8 cellular contexts compared by ENCODE assay signal in genomic region chr15:40344631-40345120, GRCh38. TPM values are rescaled to one million over a fixed set of nuclear protein-coding genes. Genes with fewer than 3 reads are reported as not detected.
DNase-seq lines count a peak whose midpoint lies in the region; ATAC-seq and TF ChIP-seq lines count a peak whose summit lies in the region.

No MANE protein-coding gene starts in this region.

- H3F3A ChIP-seq in DOHH2 (ENCODE audit: control insufficient read depth, insufficient read depth): no peaks in the 10 kb centered on the region

- intact Hi-C loops in prostate gland (cut with DNase I): loop anchor here (5.0 kb wide), 1 partner anchor 63 kb away; the partner anchor contains the start of gene IVD

- H3K27ac ChIP-seq in DOHH2 (ENCODE audit: low read depth, low read length): no peak overlapping the region
- no peak overlapping the region for H3K27ac ChIP-seq in SJCRH30
- H3K27ac ChIP-seq in prostate gland: no peak overlapping the region

- no peaks in the 10 kb centered on the region for H3K79me2 ChIP-seq in DOHH2 (ENCODE audit: control insufficient read depth, low read length)

- WGBS in prostate gland: 35% methylated on average over 15 of the region's 15 CpGs

- no peaks in the 10 kb centered on the region for H3K36me3 ChIP-seq in DOHH2 (ENCODE audit: control insufficient read depth, low read length)
- no peaks in the 10 kb centered on the region for H3K36me3 ChIP-seq in SJCRH30
- H3K36me3 ChIP-seq in prostate gland: no peaks in the 10 kb centered on the region

- no peaks in the 10 kb centered on the region for H3K9me2 ChIP-seq in DOHH2 (replicated peaks; ENCODE audit: control insufficient read depth, low read length)

- ATAC-seq in GM18519 (IDR thresholded peaks at IDR 0.05; ENCODE audit: low FRiP score, unreplicated experiment): no peak
- ATAC-seq in GM19467 (IDR thresholded peaks at IDR 0.05; ENCODE audit: unreplicated experiment): no peak

- H3K4me3 ChIP-seq in DOHH2 (ENCODE audit: low read length): no peak overlapping the region
- no peak overlapping the region for H3K4me3 ChIP-seq in SJCRH30
- H3K4me3 ChIP-seq in prostate gland: no peak overlapping the region

- H3K4me1 ChIP-seq in DOHH2 (ENCODE audit: control insufficient read depth, low read length) (peaks cover 2% of the 10 kb centered on the region; the same call in 1 of the 2 replicates), SJCRH30 (peaks cover 18% of the 10 kb centered on the region), prostate gland (replicated peaks) (peaks cover 15% of the 10 kb centered on the region)

- H3K27me3 ChIP-seq in DOHH2 (ENCODE audit: control insufficient read depth, low read length) (no peaks in the 10 kb centered on the region), SJCRH30 (peaks cover 6% of the 10 kb centered on the region; the same call in 1 of the 2 replicates), prostate gland (replicated peaks; ENCODE audit: insufficient read depth) (no peaks in the 10 kb centered on the region)

- TF ChIP-seq CTCF in DOHH2 (IDR thresholded peaks at IDR 0.05; ENCODE audit: low read depth, low read length, poor library complexity, severe bottlenecking): peak; percentile 86
- peak in 3 of 4 experiments; percentile 62 to 75 (median 67) for TF ChIP-seq CTCF in prostate gland (IDR thresholded peaks at IDR 0.05)

- H3K9me3 ChIP-seq in DOHH2 (ENCODE audit: control insufficient read depth, insufficient read depth, low read length): no peaks in the 10 kb centered on the region
- no peaks in the 10 kb centered on the region for H3K9me3 ChIP-seq in SJCRH30 (replicated peaks)
- no peaks in the 10 kb centered on the region for H3K9me3 ChIP-seq in prostate gland

- H4K20me1 ChIP-seq in DOHH2 (ENCODE audit: control insufficient read depth, insufficient read depth, low read depth, low read length): no peaks in the 10 kb centered on the region

- DNase-seq in HuH-7.5 (ENCODE audit: low spot score) (peak; percentile 74), SJCRH30 (peak; percentile 70 to 83), germinal center (ENCODE audit: low spot score) (peak; percentile 85), prostate gland (ENCODE audit: low spot score) (no peak)
- peak in 3 of 4 experiments; percentile 26 to 57 (median 29) for DNase-seq in activated naive CD4-positive, alpha-beta T cell (lab: John Stamatoyannopoulos, UW)

- no peak for TF ChIP-seq POLR2A in prostate gland (IDR thresholded peaks at IDR 0.05)

- H3K4me2 ChIP-seq in DOHH2 (ENCODE audit: low read length): no peak overlapping the region

RNA-seq across cellular contexts. Expression of gene CCDC9B, which starts 3.9 kb away (rescaled TPM):
- total RNA-seq in SJCRH30 (2014; rRNA removed; shearing (Covaris generic)): 2.4 and 3.2 TPM in 2 replicates
- total RNA-seq in prostate gland: 10 to 100 TPM in 1 of 2 donors, 1 to 10 TPM in 1; 9.0 to 29.7 TPM

RNA-seq across cellular contexts. Expression of gene PHGR1, which starts 6.2 kb away (rescaled TPM):
- not detected in 2 replicates for total RNA-seq in SJCRH30 (2014; rRNA removed; shearing (Covaris generic))
- not detected for total RNA-seq in prostate gland

RNA-seq across cellular contexts. Expression of gene DISP2, which starts 13.3 kb away (rescaled TPM):
- 0.22 and 0.38 TPM in 2 replicates for total RNA-seq in SJCRH30 (2014; rRNA removed; shearing (Covaris generic))
- 1 to 10 TPM in 1 of 2 donors, under 1 TPM in 1; 0.27 to 1.6 TPM for total RNA-seq in prostate gland

RNA-seq across cellular contexts. Expression of gene INAFM2, which starts 21.2 kb away (rescaled TPM):
- total RNA-seq in SJCRH30 (2014; rRNA removed; shearing (Covaris generic)): 23.4 and 24.1 TPM in 2 replicates
- total RNA-seq in prostate gland: 10 to 100 TPM; 18.7 to 24.3 TPM

RNA-seq across cellular contexts. Expression of gene PLCB2, which starts 36.9 kb away (rescaled TPM):
- 2.0 and 2.9 TPM in 2 replicates for total RNA-seq in SJCRH30 (2014; rRNA removed; shearing (Covaris generic))
- 10 to 100 TPM in 1 of 2 donors, 1 to 10 TPM in 1; 1.5 to 13.0 TPM for total RNA-seq in prostate gland
